ENCODE assay signal across 8 cellular contexts in the genomic region with DNA sequence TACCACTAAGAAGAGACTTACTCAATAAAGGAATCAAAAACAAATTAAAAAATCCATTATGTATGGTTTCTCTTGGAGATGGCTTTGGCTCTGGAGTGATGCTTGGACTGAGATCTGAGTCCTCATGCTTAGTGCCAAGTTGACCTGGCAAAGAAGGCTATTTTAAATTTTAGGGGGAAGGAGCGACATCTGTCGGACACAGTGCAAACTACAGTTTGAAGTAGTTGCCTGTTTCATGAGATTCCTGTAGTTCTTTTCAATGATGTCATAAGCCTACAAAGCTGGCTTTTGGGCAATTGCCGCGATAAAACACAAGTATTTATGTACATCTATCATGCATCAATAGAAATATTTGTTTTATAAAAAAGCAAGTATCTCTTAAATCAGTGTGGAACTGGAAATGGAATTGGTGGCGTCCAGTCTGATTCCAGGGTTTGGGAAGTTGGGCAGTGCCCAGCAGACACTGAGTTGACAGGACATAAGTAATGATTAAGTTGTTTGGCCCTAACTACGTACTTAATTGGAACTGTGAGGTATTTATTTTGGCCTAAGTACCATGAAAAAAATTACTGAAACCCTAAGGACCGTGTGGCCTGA. TPM values are rescaled to one million over a fixed set of nuclear protein-coding genes. Genes with fewer than 3 reads are reported as not detected.
DNase-seq lines count a peak whose midpoint lies in the region; ATAC-seq, FAIRE-seq and TF ChIP-seq lines count a peak whose summit lies in the region.

No MANE protein-coding gene starts in this region.

- 0 out of 2 replicates have a peak overlapping the region, but pooled peaks have one; percentile 7 for H3K4me2 ChIP-seq in IMR-90 (ENCODE audit: low read depth, low read length)
- no peak overlapping the region for H3K4me2 ChIP-seq in parathyroid adenoma (ENCODE audit: low read length)

- peaks cover 5% of the 10 kb centered on the region for H3K79me2 ChIP-seq in parathyroid adenoma

- no peak overlapping the region for H4K8ac ChIP-seq in IMR-90 (ENCODE audit: low read depth in 2 of 2, low read length in 2 of 2)

- H3K79me1 ChIP-seq in IMR-90 (ENCODE audit: low read depth in 1 of 2, low read length in 2 of 2) = peaks cover 7 to 40% of the 10 kb centered on the region in 2 experiments; a peak in 3 of 4 replicates

- H2AK5ac ChIP-seq in IMR-90 (ENCODE audit: low read depth, low read length) = no peak overlapping the region

- intact Hi-C loops in IMR-90 (cut with micrococcal nuclease) = loop anchor here (1.0 to 5.0 kb wide), 4 partner anchors 164 to 313 kb away; a partner anchor contains a TSS

- no peak for FAIRE-seq in urothelium cell line (lab: Jason Lieb, UNC)

- DNase-seq in ELR (ENCODE audit: low read depth) (peak; percentile 77), IMR-90 (peak; percentile 86), SK-MEL-5 (ENCODE audit: low read depth, low spot score) (peak; percentile 82), globus pallidus (ENCODE audit: low spot score) (peak; percentile 79), urothelium cell line (ENCODE audit: low spot score) (peak; percentile 65)
- DNase-seq in activated naive CD4-positive, alpha-beta T cell treated with Interleukin-2 at 50 U/mL for 16 hours = peak; percentile 61

- 0% methylated on average over 1 of the region's 7 CpGs; no CpG with 5 or more reads in 1 of the 2 experiments for WGBS in IMR-90 (ENCODE audit: extremely low coverage in 2 of 2, insufficient read length in 1 of 2), 2 experiments

- H2BK120ac ChIP-seq in IMR-90 (ENCODE audit: low read depth, low read length) = no peak overlapping the region

- H3K27ac ChIP-seq in IMR-90 (ENCODE audit: insufficient read depth, low read length) (no peak overlapping the region), parathyroid adenoma (no peak overlapping the region)

- H3K9ac ChIP-seq in IMR-90 (ENCODE audit: low read depth, low read length) (no peak overlapping the region), parathyroid adenoma (no peak overlapping the region)

- H3K4me3 ChIP-seq in IMR-90 (ENCODE audit: insufficient read depth, low read depth, low read length) (no peak overlapping the region), parathyroid adenoma (ENCODE audit: low read depth, low read length) (no peak overlapping the region)

- H3K4ac ChIP-seq in IMR-90 (ENCODE audit: low read depth, low read length) = no peak overlapping the region

- TF ChIP-seq CTCF in IMR-90 (conservative IDR thresholded peaks at IDR 0.05; ENCODE audit: low read depth, low read length) (peak; percentile 87), parathyroid adenoma (IDR thresholded peaks at IDR 0.05) (peak; percentile 65)

- H4K20me1 ChIP-seq in IMR-90 (ENCODE audit: insufficient read depth, low read length) = no peaks in the 10 kb centered on the region; the same call in 1 of the 2 replicates

- TF ChIP-seq RAD21 in IMR-90 (IDR thresholded peaks at IDR 0.05; ENCODE audit: low read length) = peak; percentile 83

- no peak overlapping the region for H2AFZ ChIP-seq in IMR-90 (replicated peaks; ENCODE audit: low read length, poor library complexity)
- H2AFZ ChIP-seq in parathyroid adenoma = no peak overlapping the region

- H2BK15ac ChIP-seq in IMR-90 (ENCODE audit: low read depth, low read length) = no peak overlapping the region

- H2BK20ac ChIP-seq in IMR-90 (ENCODE audit: low read depth, low read length) = no peak overlapping the region

- H3K4me1 ChIP-seq in IMR-90 (ENCODE audit: control insufficient read depth, insufficient read depth, low read length) = 0 out of 2 replicates have a peak, but pooled peaks cover 2% of the 10 kb centered on the region
- H3K4me1 ChIP-seq in parathyroid adenoma = no peaks in the 10 kb centered on the region

- in situ Hi-C loops in IMR-90 (cut with MboI; ENCODE audit: low sequenced_read_pairs) = loop anchor here (5.0 to 10.0 kb wide), 2 partner anchors 165 to 312 kb away; no protein-coding TSS in a partner anchor
- in situ Hi-C loops in SK-MEL-5 (cut with HindIII; ENCODE audit: low pct_unique_long_range_greater_than_20kb, low sequenced_read_pairs) = no loop called here

- ATAC-seq in IMR-90 (ENCODE audit: low read depth) (peak; percentile 87), GM18907 (IDR thresholded peaks at IDR 0.05; ENCODE audit: unreplicated experiment) (no peak)

- H2AK9ac ChIP-seq in IMR-90 (replicated peaks; ENCODE audit: low read depth, low read length, poor library complexity) = no peak overlapping the region

- no peak overlapping the region for H3K23ac ChIP-seq in IMR-90 (ENCODE audit: low read depth, low read length)

- dilution Hi-C loops in IMR-90 (cut with HindIII; ENCODE audit: low sequenced_read_pairs, unreplicated experiment) = no loop called here

- H3K36me3 ChIP-seq in IMR-90 (ENCODE audit: control insufficient read depth, insufficient read depth, low read length) (peaks cover 3% of the 10 kb centered on the region; the same call in 1 of the 2 replicates), parathyroid adenoma (ENCODE audit: control insufficient read depth, insufficient read depth, low read length) (no peaks in the 10 kb centered on the region)

- POLR2A ChIA-PET in IMR-90 (lab: Charles Lee; ENCODE audit: unreplicated experiment) = no interaction called here

- H2BK5ac ChIP-seq in IMR-90 (ENCODE audit: low read depth, low read length, poor library complexity, severe bottlenecking) = no peak overlapping the region

- H4K91ac ChIP-seq in IMR-90 (ENCODE audit: insufficient read depth, low read depth, low read length) = no peak overlapping the region

- no peak overlapping the region for H3K18ac ChIP-seq in IMR-90 (ENCODE audit: low read depth, low read length)

- no peaks in the 10 kb centered on the region for H3K9me3 ChIP-seq in IMR-90 (ENCODE audit: control insufficient read depth, insufficient read depth, low read length)
- no peaks in the 10 kb centered on the region for H3K9me3 ChIP-seq in parathyroid adenoma (ENCODE audit: control insufficient read depth, low read length)

- H3K56ac ChIP-seq in IMR-90 (ENCODE audit: extremely low read depth, insufficient read depth, low read length) = no peak overlapping the region

- BruUV-seq in IMR-90 (replicated peaks; lab: Mats Ljungman, UMichigan) = no TSS peak

- 0 out of 2 replicates have a peak, but pooled peaks have one; percentile 31 for TF ChIP-seq POLR2A in IMR-90 (IDR thresholded peaks at IDR 0.05; ENCODE audit: low read depth, low read length)

- CTCF ChIA-PET in IMR-90 (lab: Yijun Ruan, JAX) = interaction anchor here (0.6 to 2.4 kb wide), 17 partner anchors 9 to 930 kb away, joined by 3 to 8 read pairs (median 4); a partner anchor contains a TSS

- no peak overlapping the region for H4K5ac ChIP-seq in IMR-90 (ENCODE audit: low read depth, low read length)

- H3K9me1 ChIP-seq in IMR-90 (ENCODE audit: insufficient read depth, low read length) = 0 out of 2 replicates have a peak, but pooled peaks cover 2% of the 10 kb centered on the region

- no peaks in the 10 kb centered on the region for H3K27me3 ChIP-seq in IMR-90 (ENCODE audit: control insufficient read depth, insufficient read depth, low read length)
- H3K27me3 ChIP-seq in parathyroid adenoma (ENCODE audit: control insufficient read depth, insufficient read depth, low read length) = no peaks in the 10 kb centered on the region

- no peak overlapping the region for H3K14ac ChIP-seq in IMR-90 (replicated peaks; ENCODE audit: low read depth, low read length)

TF ChIP-seq in IMR-90, 13 proteins besides CTCF, POLR2A, EP300 and RAD21:
- no peak for TF ChIP-seq MAZ (IDR thresholded peaks at IDR 0.05; ENCODE audit: borderline replicate concordance, low read depth, low read length)
- TF ChIP-seq CHD1 (IDR thresholded peaks at IDR 0.05; ENCODE audit: low read depth, low read length) = no peak
- TF ChIP-seq NFE2L2 (IDR thresholded peaks at IDR 0.05; ENCODE audit: low read depth, low read length) = no peak
- 0 out of 2 replicates have a peak, but pooled peaks have one; percentile 21 for TF ChIP-seq MXI1 (IDR thresholded peaks at IDR 0.05; ENCODE audit: borderline replicate concordance, low read depth, low read length)
- TF ChIP-seq SMC3 (IDR thresholded peaks at IDR 0.05; ENCODE audit: low read depth, low read length) = peak; percentile 83

RNA-seq across cellular contexts. Expression of a gene that starts 50.0 kb away (rescaled TPM):
- total RNA-seq in IMR-90 (2012; rRNA removed) = 26.7 and 33.1 TPM in 2 replicates
- 21.6 and 25.3 TPM in 2 replicates for polyA plus RNA-seq in IMR-90 (2012; rRNA removed)
- polyA plus RNA-seq in IMR-90 (2012; cell fraction: cytosol; rRNA removed) = 3.6 and 8.4 TPM in 2 replicates
- 5.6 and 43.9 TPM in 2 replicates for polyA plus RNA-seq in IMR-90 (2012; cell fraction: nucleus; rRNA removed; ENCODE audit: low replicate concordance)
- total RNA-seq in SK-MEL-5 (2014; rRNA removed; shearing (Covaris generic)) = 27.3 and 29.4 TPM in 2 replicates
- polyA plus RNA-seq in SK-MEL-5 (2015; cell fraction: cytosol; rRNA removed) = 14.6 and 27.1 TPM in 2 replicates
- 34.0 and 63.5 TPM in 2 replicates for polyA plus RNA-seq in SK-MEL-5 (2015; cell fraction: nucleus; rRNA removed)
